8 cellular contexts compared by ENCODE assay signal in genomic region chr4:38319456-38320348, GRCh38.
A peak's percentile ranks its signal among the peaks of the same experiment; 100 is the strongest.
DNase-seq lines count a peak whose midpoint lies in the region; ATAC-seq and TF ChIP-seq lines count a peak whose summit lies in the region.

No MANE protein-coding gene starts in this region.

- H3K4me3 Mint-ChIP-seq in T-helper 17 cell = peak overlapping the region; percentile 85

- H3K9me3 ChIP-seq in T-helper 17 cell (ENCODE audit: control insufficient read depth, low read length, poor library complexity, severe bottlenecking) (no peaks in the 10 kb centered on the region), uterus (no peaks in the 10 kb centered on the region)

- H3K27me3 Mint-ChIP-seq in T-helper 17 cell = no peaks in the 10 kb centered on the region

- H3K27me3 ChIP-seq in rectal smooth muscle tissue (ENCODE audit: control insufficient read depth, insufficient read depth, low read length) (no peaks in the 10 kb centered on the region), uterus (no peaks in the 10 kb centered on the region)

- intact Hi-C loops in left ventricle myocardium superior (cut with micrococcal nuclease) = loop anchor here (5.0 kb wide), 2 partner anchors 137 to 358 kb away; no protein-coding TSS in a partner anchor
- intact Hi-C loops in uterus (cut with DNase I; ENCODE audit: low total_unique reads) = loop anchor here (10.0 kb wide), 2 partner anchors 255 to 355 kb away; no protein-coding TSS in a partner anchor

- DNase-seq in GM04504 (ENCODE audit: low read depth) (peak; percentile 78), NCI-H146 treated with DMSO at 0.1 percent for 48 hours (lab: John Stamatoyannopoulos, UW; ENCODE audit: unreplicated experiment) (peak; percentile 2), T-helper 17 cell (peak; percentile 72 to 91 (median 73)), amygdala (lab: John Stamatoyannopoulos, UW) (peak; percentile 7 to 93 (median 75)), left ventricle myocardium superior (peak; percentile 96), uterus (peak; percentile 95 to 98)

- ATAC-seq in HG02759 (IDR thresholded peaks at IDR 0.05; ENCODE audit: unreplicated experiment) (peak; percentile 43), T-helper 17 cell (peak; percentile 75), left ventricle myocardium superior (peak; percentile 86)

- H3K36me3 ChIP-seq in rectal smooth muscle tissue (ENCODE audit: control insufficient read depth, insufficient read depth, low read length) = no peaks in the 10 kb centered on the region
- H3K36me3 ChIP-seq in uterus = no peaks in the 10 kb centered on the region

- H3K27ac ChIP-seq in rectal smooth muscle tissue (ENCODE audit: low read depth, low read length) (peak overlapping the region; percentile 68), uterus (peak overlapping the region; percentile 85 to 96)

- H3K4me1 ChIP-seq in rectal smooth muscle tissue (ENCODE audit: control insufficient read depth, insufficient read depth, low read length) (peaks cover 12% of the 10 kb centered on the region), uterus (no peaks in the 10 kb centered on the region)

- peak overlapping the region; percentile 50 for H3K9ac ChIP-seq in rectal smooth muscle tissue (ENCODE audit: low read length)

- peak; percentile 89 to 99 (median 96) for TF ChIP-seq CTCF in uterus (IDR thresholded peaks at IDR 0.05)

- H3K4me1 Mint-ChIP-seq in T-helper 17 cell = peaks cover 26% of the 10 kb centered on the region

- no peak for TF ChIP-seq POLR2A in uterus (IDR thresholded peaks at IDR 0.05)

- H3K27ac Mint-ChIP-seq in T-helper 17 cell = peak overlapping the region; percentile 94

- H3K36me3 Mint-ChIP-seq in T-helper 17 cell (ENCODE audit: low read depth) = no peaks in the 10 kb centered on the region

- H3K4me3 ChIP-seq in rectal smooth muscle tissue (ENCODE audit: low read length) = peak overlapping the region; percentile 61
- peak overlapping the region; percentile 21 to 26 for H3K4me3 ChIP-seq in uterus

Comparison
In these comparisons a context has a peak if more than half of its experiments do, and no peak if none do; other contexts are left out.
1. Peak in every context shown above with its lines: DNase-seq, ATAC-seq, H3K4me3 ChIP-seq and H3K27ac ChIP-seq.
2. DNase-seq: peak in every context shown above with its lines; median percentile 96 in uterus; 96 in left ventricle myocardium superior; 78 in GM04504; 75 in amygdala; 73 in T-helper 17 cell; 2 in NCI-H146 treated with DMSO at 0.1 percent for 48 hours.